1 cellular context compared by ENCODE assay signal in genomic region chr19:41911889-41912731, GRCh38.
TF ChIP-seq lines count a peak whose summit lies in the region.

No MANE protein-coding gene starts in this region.

TF ChIP-seq in endothelial cell of umbilical vein, 7 proteins besides CTCF, POLR2A, EP300 and RAD21:
- TF ChIP-seq EZH2 (IDR thresholded peaks at IDR 0.05; ENCODE audit: borderline replicate concordance, low read depth, low read length, severe bottlenecking) (peak; percentile 98), GATA2 (IDR thresholded peaks at IDR 0.05; ENCODE audit: insufficient read depth, insufficient read length, low read depth, low read length) (no peak), MYC (IDR thresholded peaks at IDR 0.05; ENCODE audit: low read depth, low read length) (no peak), MAX (IDR thresholded peaks at IDR 0.05; ENCODE audit: insufficient read depth, insufficient read length) (no peak), FOS (IDR thresholded peaks at IDR 0.05; ENCODE audit: borderline replicate concordance, insufficient read depth, low read length) (no peak), POLR2AphosphoS5 (IDR thresholded peaks at IDR 0.05; ENCODE audit: insufficient read depth, low read depth, low read length) (no peak), JUN (IDR thresholded peaks at IDR 0.05; ENCODE audit: borderline replicate concordance, insufficient read depth, insufficient read length, low read depth) (no peak)
